Comparison of ENCODE assay signal across 15 cellular contexts in genomic region chr10:77263700-77264099, GRCh38.
DNase-seq lines count a peak whose midpoint lies in the region; ATAC-seq lines count a peak whose summit lies in the region.
"Had no signal": no experiment of that assay in that cellular context is flagged by ENCODE, and none has a peak within 500 bp of the region (broad histone marks: within the 10 kb centered on the region; RNA-seq: fewer than 3 reads in every experiment).

No MANE protein-coding gene starts in this region.

- H3K27ac Mint-ChIP-seq in activated naive CD8-positive, alpha-beta T cell treated with anti-CD3 and anti-CD28 coated beads, Interleukin-2, amount 10 ng/mL, durations not matched to agents 7 days and 5 days = peak overlapping the region; percentile 86
- peak overlapping the region; percentile 36 to 42 for H3K27ac Mint-ChIP-seq in natural killer cell treated with Interleukin-12 subunit alpha and Interleukin-12 subunit beta and Interleukin-15 and Interleukin-18, amount 100 ng/mL, for 72 hours
- no peak overlapping the region for H3K27ac Mint-ChIP-seq in activated naive CD4-positive, alpha-beta T cell treated with anti-CD3 and anti-CD28 coated beads, Interleukin-2, amount 50 U/mL, for 72 hours

- H3K27ac ChIP-seq in BLaER1 treated with 17β-estradiol and CSF1 and Interleukin-3, amounts not matched to agents 10 nM and 100 nM = no peak overlapping the region
- H3K27ac ChIP-seq: PC-9 had no signal

- no peak overlapping the region for H3K9ac ChIP-seq in BLaER1 treated with 17β-estradiol and CSF1 and Interleukin-3, amounts not matched to agents 10 nM and 100 nM

- H3K27me3 Mint-ChIP-seq in activated naive CD8-positive, alpha-beta T cell treated with anti-CD3 and anti-CD28 coated beads, Interleukin-2, amount 10 ng/mL, durations not matched to agents 7 days and 5 days = peaks cover 16% of the 10 kb centered on the region
- no peaks in the 10 kb centered on the region for H3K27me3 Mint-ChIP-seq in natural killer cell treated with Interleukin-12 subunit alpha and Interleukin-12 subunit beta and Interleukin-15 and Interleukin-18, amount 100 ng/mL, for 72 hours

- peaks cover 0 to 100% (median 0%) of the 10 kb centered on the region in 11 experiments; a peak in 2 of 22 replicates for H4K20me1 ChIP-seq in BLaER1 treated with 17β-estradiol and CSF1 and Interleukin-3, amounts not matched to agents 10 nM and 100 nM

- no peaks in the 10 kb centered on the region for H3K36me3 ChIP-seq in BLaER1 treated with 17β-estradiol and CSF1 and Interleukin-3, amounts not matched to agents 10 nM and 100 nM
- no peaks in the 10 kb centered on the region for H3K36me3 ChIP-seq in HAP-1 (replicated peaks)

- in situ Hi-C loops in HAP-1 (cut with MboI; ENCODE audit: low sequenced_read_pairs) = no loop called here

- H3K27me3 ChIP-seq in BLaER1 treated with 17β-estradiol and CSF1 and Interleukin-3, amounts not matched to agents 10 nM and 100 nM = no peaks in the 10 kb centered on the region
- H3K27me3 ChIP-seq in HAP-1 (ENCODE audit: low read depth) = no peaks in the 10 kb centered on the region

- POLR2A ChIA-PET in activated naive CD8-positive, alpha-beta T cell treated with anti-CD3 and anti-CD28 coated beads, Interleukin-2, amount 10 ng/mL, durations not matched to agents 7 days and 5 days (lab: Charles Lee) = no interaction called here

- 0 out of 22 replicates have a peak, but pooled peaks cover 0 to 3% (median 0%) of the 10 kb centered on the region in 11 experiments for H3K9me3 ChIP-seq in BLaER1 treated with 17β-estradiol and CSF1 and Interleukin-3, amounts not matched to agents 10 nM and 100 nM (replicated peaks in 1 of 11)
- H3K9me3 ChIP-seq in HAP-1 = no peaks in the 10 kb centered on the region

- H3K9me3 Mint-ChIP-seq in activated naive CD8-positive, alpha-beta T cell treated with anti-CD3 and anti-CD28 coated beads, Interleukin-2, amount 10 ng/mL, durations not matched to agents 7 days and 5 days = peaks cover 2% of the 10 kb centered on the region
- no peaks in the 10 kb centered on the region for H3K9me3 Mint-ChIP-seq in natural killer cell treated with Interleukin-12 subunit alpha and Interleukin-12 subunit beta and Interleukin-15 and Interleukin-18, amount 100 ng/mL, for 72 hours
- H3K9me3 Mint-ChIP-seq in activated naive CD4-positive, alpha-beta T cell treated with anti-CD3 and anti-CD28 coated beads, Interleukin-2, amount 50 U/mL, for 72 hours = peaks cover 0 to 3% of the 10 kb centered on the region in 2 donors

- DNase-seq in Jurkat, Clone E6-1 (ENCODE audit: low read depth, low spot score) = no peak
- no peak for DNase-seq in activated naive CD8-positive, alpha-beta T cell treated with anti-CD3 and anti-CD28 coated beads, Interleukin-2, amount 10 ng/mL, durations not matched to agents 7 days and 5 days
- DNase-seq in natural killer cell treated with Interleukin-12 subunit alpha and Interleukin-12 subunit beta and Interleukin-15 and Interleukin-18, amount 100 ng/mL, for 72 hours (ENCODE audit: low spot score) = no peak
- no peak for DNase-seq in HAP-1 (ENCODE audit: low spot score in 2 of 2)
- DNase-seq in activated naive CD4-positive, alpha-beta T cell treated with anti-CD3 and anti-CD28 coated beads, Interleukin-2, amount 50 U/mL, for 72 hours (ENCODE audit: low spot score in 2 of 2) = no peak
- DNase-seq: EL, H7, NCI-H1048, NCI-H146, NCI-H2107, NCI-H226, NCI-H69, PC-9 had no signal

- peak overlapping the region; percentile 36 to 82 (median 74); a peak in 21 of 22 replicates for H3K4me2 ChIP-seq in BLaER1 treated with 17β-estradiol and CSF1 and Interleukin-3, amounts not matched to agents 10 nM and 100 nM
- H3K4me2 ChIP-seq: PC-9 had no signal

- peak; percentile 18 for ATAC-seq in activated naive CD8-positive, alpha-beta T cell treated with anti-CD3 and anti-CD28 coated beads, Interleukin-2, amount 10 ng/mL, durations not matched to agents 7 days and 5 days (ENCODE audit: low read depth)
- no peak for ATAC-seq in natural killer cell treated with Interleukin-12 subunit alpha and Interleukin-12 subunit beta and Interleukin-15 and Interleukin-18, amount 100 ng/mL, for 72 hours
- ATAC-seq in GM21381 (IDR thresholded peaks at IDR 0.05; ENCODE audit: unreplicated experiment) = no peak
- no peak for ATAC-seq in activated naive CD4-positive, alpha-beta T cell treated with anti-CD3 and anti-CD28 coated beads, Interleukin-2, amount 50 U/mL, for 72 hours

- H3K4me1 ChIP-seq in BLaER1 treated with 17β-estradiol and CSF1 and Interleukin-3, amounts not matched to agents 10 nM and 100 nM = peaks cover 10 to 30% (median 22%) of the 10 kb centered on the region in 10 experiments
- no peaks in the 10 kb centered on the region for H3K4me1 ChIP-seq in HAP-1

- H3K4me3 Mint-ChIP-seq in activated naive CD8-positive, alpha-beta T cell treated with anti-CD3 and anti-CD28 coated beads, Interleukin-2, amount 10 ng/mL, durations not matched to agents 7 days and 5 days = peak overlapping the region; percentile 73
- H3K4me3 Mint-ChIP-seq in natural killer cell treated with Interleukin-12 subunit alpha and Interleukin-12 subunit beta and Interleukin-15 and Interleukin-18, amount 100 ng/mL, for 72 hours = peak overlapping the region; percentile 68

- peaks cover 2% of the 10 kb centered on the region for H3K36me3 Mint-ChIP-seq in activated naive CD8-positive, alpha-beta T cell treated with anti-CD3 and anti-CD28 coated beads, Interleukin-2, amount 10 ng/mL, durations not matched to agents 7 days and 5 days
- H3K36me3 Mint-ChIP-seq in natural killer cell treated with Interleukin-12 subunit alpha and Interleukin-12 subunit beta and Interleukin-15 and Interleukin-18, amount 100 ng/mL, for 72 hours = no peaks in the 10 kb centered on the region
- no peaks in the 10 kb centered on the region for H3K36me3 Mint-ChIP-seq in activated naive CD4-positive, alpha-beta T cell treated with anti-CD3 and anti-CD28 coated beads, Interleukin-2, amount 50 U/mL, for 72 hours

- H3K4me3 ChIP-seq in BLaER1 treated with 17β-estradiol and CSF1 and Interleukin-3, amounts not matched to agents 10 nM and 100 nM = no peak overlapping the region
- peak overlapping the region; percentile 27 for H3K4me3 ChIP-seq in Jurkat, Clone E6-1 (ENCODE audit: low read length)
- no peak overlapping the region for H3K4me3 ChIP-seq in HAP-1
- H3K4me3 ChIP-seq: PC-9 had no signal

- H3K4me1 Mint-ChIP-seq in activated naive CD8-positive, alpha-beta T cell treated with anti-CD3 and anti-CD28 coated beads, Interleukin-2, amount 10 ng/mL, durations not matched to agents 7 days and 5 days = peaks cover 22% of the 10 kb centered on the region
- peaks cover 42 to 45% of the 10 kb centered on the region in 2 donors for H3K4me1 Mint-ChIP-seq in natural killer cell treated with Interleukin-12 subunit alpha and Interleukin-12 subunit beta and Interleukin-15 and Interleukin-18, amount 100 ng/mL, for 72 hours (ENCODE audit: low read depth in 2 of 2)

Comparison
In these comparisons a context has a peak if more than half of its experiments do, and no peak if none do; other contexts are left out.
1. H3K27ac Mint-ChIP-seq: peak in activated naive CD8-positive, alpha-beta T cell treated with anti-CD3 and anti-CD28 coated beads, Interleukin-2, amount 10 ng/mL, durations not matched to agents 7 days and 5 days (single experiment) and natural killer cell treated with Interleukin-12 subunit alpha and Interleukin-12 subunit beta and Interleukin-15 and Interleukin-18, amount 100 ng/mL, for 72 hours (2 of 2); none in activated naive CD4-positive, alpha-beta T cell treated with anti-CD3 and anti-CD28 coated beads, Interleukin-2, amount 50 U/mL, for 72 hours (0 of 2).